In the genomic region with DNA sequence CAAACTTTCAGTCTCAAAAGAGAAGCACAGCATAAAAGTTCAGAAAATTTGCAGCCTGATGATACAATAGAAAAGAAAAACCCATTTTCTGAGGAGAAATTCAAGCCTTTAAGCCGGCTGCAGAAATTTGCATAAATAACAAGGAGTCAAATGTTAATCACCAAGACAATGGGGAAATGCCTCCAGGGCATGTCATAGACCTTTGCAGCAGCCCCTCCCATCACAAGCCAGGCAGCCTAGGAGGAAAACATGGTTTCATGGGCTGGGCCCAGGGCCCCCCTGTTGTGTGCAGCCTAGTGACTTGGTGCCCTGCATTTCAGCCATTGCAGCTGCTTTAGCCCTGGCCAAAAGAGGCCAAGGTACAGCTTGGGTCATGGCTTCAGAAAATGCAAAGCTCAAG, we compare ENCODE assay signal across 17 cellular contexts. TPM values are rescaled to one million over a fixed set of nuclear protein-coding genes. Genes with fewer than 3 reads are reported as not detected.
DNase-seq lines count a peak whose midpoint lies in the region; ATAC-seq and TF ChIP-seq lines count a peak whose summit lies in the region.
"Had no signal": no experiment of that assay in that cellular context is flagged by ENCODE, and none has a peak within 500 bp of the region (broad histone marks: within the 10 kb centered on the region; RNA-seq: fewer than 3 reads in every experiment).

No MANE protein-coding gene starts in this region.

- no peak overlapping the region for H2AFZ ChIP-seq in GM23338

- no peak; the same call in 2 of the 3 replicates for ATAC-seq in GM23338
- peak; percentile 71 for ATAC-seq in WTC11
- no peak for ATAC-seq in HG02973 (IDR thresholded peaks at IDR 0.05; ENCODE audit: unreplicated experiment)
- no peak for ATAC-seq in GM21825 (IDR thresholded peaks at IDR 0.05; ENCODE audit: unreplicated experiment)
- ATAC-seq: CD8-positive, alpha-beta T cell had no signal

- CTCF ChIA-PET in WTC11 (lab: Charles Lee): interaction anchor here (1.2 kb wide), 1 partner anchor 32 kb away, joined by 3 read pairs; no protein-coding TSS in a partner anchor

- H3K4me1 Mint-ChIP-seq in GM23338 (peaks cover 13% of the 10 kb centered on the region; the same call in 2 of the 3 replicates), WTC11 (peaks cover 21% of the 10 kb centered on the region)
- H3K4me1 Mint-ChIP-seq: B cell had no signal

- H3K4me3 Mint-ChIP-seq in GM23338: no peak overlapping the region
- no peak overlapping the region for H3K4me3 Mint-ChIP-seq in WTC11
- H3K4me3 Mint-ChIP-seq: B cell; CD8-positive, alpha-beta T cell had no signal

- peaks cover 26% of the 10 kb centered on the region; the same call in 2 of the 3 replicates for H3K36me3 Mint-ChIP-seq in GM23338 (ENCODE audit: low read depth)
- peaks cover 32% of the 10 kb centered on the region for H3K36me3 Mint-ChIP-seq in WTC11
- H3K36me3 Mint-ChIP-seq: CD8-positive, alpha-beta T cell had no signal

- no peaks in the 10 kb centered on the region for H3K27me3 ChIP-seq in GM23338 (ENCODE audit: insufficient read depth)
- no peaks in the 10 kb centered on the region for H3K27me3 ChIP-seq in HUES48 (ENCODE audit: control insufficient read depth, insufficient read depth, low read length)
- H3K27me3 ChIP-seq: BLaER1 treated with 17β-estradiol and CSF1 and Interleukin-3, amounts not matched to agents 10 nM and 100 nM had no signal

- H3K4me2 ChIP-seq in GM23338: no peak overlapping the region
- H3K4me2 ChIP-seq: BLaER1 treated with 17β-estradiol and CSF1 and Interleukin-3, amounts not matched to agents 10 nM and 100 nM had no signal

- peaks cover 5% of the 10 kb centered on the region; the same call in 1 of the 2 replicates for H3K36me3 ChIP-seq in GM23338 (ENCODE audit: insufficient read depth)
- H3K36me3 ChIP-seq in HUES48 (ENCODE audit: control insufficient read depth, insufficient read depth, low read length): no peaks in the 10 kb centered on the region
- H3K36me3 ChIP-seq: BLaER1 treated with 17β-estradiol and CSF1 and Interleukin-3, amounts not matched to agents 10 nM and 100 nM had no signal

- H3K4me1 ChIP-seq in GM23338 (ENCODE audit: insufficient read depth): peaks cover 4% of the 10 kb centered on the region
- H3K4me1 ChIP-seq in HUES48 (ENCODE audit: control insufficient read depth, insufficient read depth, low read length): peaks cover 10% of the 10 kb centered on the region
- H3K4me1 ChIP-seq: BLaER1 treated with 17β-estradiol and CSF1 and Interleukin-3, amounts not matched to agents 10 nM and 100 nM had no signal

- no peaks in the 10 kb centered on the region for H3K79me2 ChIP-seq in GM23338 (replicated peaks; ENCODE audit: insufficient read depth)

- no peaks in the 10 kb centered on the region for H3K9me2 ChIP-seq in GM23338 (ENCODE audit: insufficient read depth)

- H4K20me1 ChIP-seq in GM23338 (replicated peaks; ENCODE audit: insufficient read depth): no peaks in the 10 kb centered on the region
- H4K20me1 ChIP-seq: BLaER1 treated with 17β-estradiol and CSF1 and Interleukin-3, amounts not matched to agents 10 nM and 100 nM had no signal

- TF ChIP-seq CTCF in GM23338 (conservative IDR thresholded peaks at IDR 0.05; ENCODE audit: low read depth in 2 of 2) (no peak), WTC11 (IDR thresholded peaks at IDR 0.05) (no peak)

- H3K27me3 Mint-ChIP-seq in GM23338 (ENCODE audit: insufficient read depth, low read depth, poor library complexity) (no peaks in the 10 kb centered on the region), WTC11 (ENCODE audit: low read depth) (peaks cover 3% of the 10 kb centered on the region; the same call in 1 of the 2 replicates)

- POLR2A ChIA-PET in WTC11 (lab: Charles Lee): no interaction called here

- DNase-seq in GM23338 (ENCODE audit: low spot score): peak; percentile 66
- DNase-seq in WTC11 (ENCODE audit: low spot score): peak; percentile 26
- DNase-seq in iPS DF 19.7 (ENCODE audit: low read depth, low spot score): peak; percentile 28
- no peak for DNase-seq in pons (ENCODE audit: low spot score)
- DNase-seq in activated CD4-positive, CD25-positive, alpha-beta regulatory T cell (lab: John Stamatoyannopoulos, UW): no peak
- DNase-seq: Calu3; CD8-positive, alpha-beta T cell; DND-41; EL; GOT3; HCEC 1CT; KG1 had no signal

- no peaks in the 10 kb centered on the region for H3F3A ChIP-seq in GM23338 (replicated peaks; ENCODE audit: low read depth)

- H3K27ac Mint-ChIP-seq in GM23338 (peak overlapping the region; percentile 44; the same call in 1 of the 2 replicates), WTC11 (peak overlapping the region; percentile 30; the same call in 1 of the 2 replicates)
- H3K27ac Mint-ChIP-seq: B cell; CD8-positive, alpha-beta T cell had no signal

- H3K9ac ChIP-seq in HUES48 (ENCODE audit: low read depth, low read length): no peak overlapping the region
- H3K9ac ChIP-seq: BLaER1 treated with 17β-estradiol and CSF1 and Interleukin-3, amounts not matched to agents 10 nM and 100 nM had no signal

- no peak overlapping the region for H3K4me3 ChIP-seq in GM23338
- no peak overlapping the region for H3K4me3 ChIP-seq in HUES48 (ENCODE audit: low read depth, low read length)
- H3K4me3 ChIP-seq: BLaER1 treated with 17β-estradiol and CSF1 and Interleukin-3, amounts not matched to agents 10 nM and 100 nM had no signal

- H3K27ac ChIP-seq in GM23338 (ENCODE audit: low read depth): peak overlapping the region; percentile 77; the same call in 1 of the 2 replicates
- H3K27ac ChIP-seq in HUES48 (ENCODE audit: low read depth, low read length): peak overlapping the region; percentile 65
- H3K27ac ChIP-seq: BLaER1 treated with 17β-estradiol and CSF1 and Interleukin-3, amounts not matched to agents 10 nM and 100 nM had no signal

- H3K9me3 Mint-ChIP-seq in GM23338 (peaks cover 26% of the 10 kb centered on the region), WTC11 (peaks cover 32% of the 10 kb centered on the region)
- H3K9me3 Mint-ChIP-seq: CD8-positive, alpha-beta T cell had no signal

- H3K9me3 ChIP-seq in HUES48 (ENCODE audit: control insufficient read depth, insufficient read depth, low read length): peaks cover 19% of the 10 kb centered on the region

TF ChIP-seq in GM23338, 12 proteins besides CTCF, POLR2A, EP300 and RAD21 (continues in another document):
- TF ChIP-seq, protein P1, sequence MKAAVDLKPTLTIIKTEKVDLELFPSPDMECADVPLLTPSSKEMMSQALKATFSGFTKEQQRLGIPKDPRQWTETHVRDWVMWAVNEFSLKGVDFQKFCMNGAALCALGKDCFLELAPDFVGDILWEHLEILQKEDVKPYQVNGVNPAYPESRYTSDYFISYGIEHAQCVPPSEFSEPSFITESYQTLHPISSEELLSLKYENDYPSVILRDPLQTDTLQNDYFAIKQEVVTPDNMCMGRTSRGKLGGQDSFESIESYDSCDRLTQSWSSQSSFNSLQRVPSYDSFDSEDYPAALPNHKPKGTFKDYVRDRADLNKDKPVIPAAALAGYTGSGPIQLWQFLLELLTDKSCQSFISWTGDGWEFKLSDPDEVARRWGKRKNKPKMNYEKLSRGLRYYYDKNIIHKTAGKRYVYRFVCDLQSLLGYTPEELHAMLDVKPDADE (IDR thresholded peaks at IDR 0.05): no peak

TF ChIP-seq in WTC11, 78 proteins besides CTCF, POLR2A, EP300 and RAD21:
- TF ChIP-seq, protein P2, sequence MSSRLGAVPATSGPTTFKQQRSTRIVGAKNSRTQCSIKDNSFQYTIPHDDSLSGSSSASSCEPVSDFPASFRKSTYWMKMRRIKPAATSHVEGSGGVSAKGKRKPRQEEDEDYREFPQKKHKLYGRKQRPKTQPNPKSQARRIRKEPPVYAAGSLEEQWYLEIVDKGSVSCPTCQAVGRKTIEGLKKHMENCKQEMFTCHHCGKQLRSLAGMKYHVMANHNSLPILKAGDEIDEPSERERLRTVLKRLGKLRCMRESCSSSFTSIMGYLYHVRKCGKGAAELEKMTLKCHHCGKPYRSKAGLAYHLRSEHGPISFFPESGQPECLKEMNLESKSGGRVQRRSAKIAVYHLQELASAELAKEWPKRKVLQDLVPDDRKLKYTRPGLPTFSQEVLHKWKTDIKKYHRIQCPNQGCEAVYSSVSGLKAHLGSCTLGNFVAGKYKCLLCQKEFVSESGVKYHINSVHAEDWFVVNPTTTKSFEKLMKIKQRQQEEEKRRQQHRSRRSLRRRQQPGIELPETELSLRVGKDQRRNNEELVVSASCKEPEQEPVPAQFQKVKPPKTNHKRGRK (CRISPR knock-in tag; IDR thresholded peaks at IDR 0.05; ENCODE audit: borderline replicate concordance): no peak
- TF ChIP-seq NFE2L1 (CRISPR knock-in tag; IDR thresholded peaks at IDR 0.05): no peak
- TF ChIP-seq, protein P3, sequence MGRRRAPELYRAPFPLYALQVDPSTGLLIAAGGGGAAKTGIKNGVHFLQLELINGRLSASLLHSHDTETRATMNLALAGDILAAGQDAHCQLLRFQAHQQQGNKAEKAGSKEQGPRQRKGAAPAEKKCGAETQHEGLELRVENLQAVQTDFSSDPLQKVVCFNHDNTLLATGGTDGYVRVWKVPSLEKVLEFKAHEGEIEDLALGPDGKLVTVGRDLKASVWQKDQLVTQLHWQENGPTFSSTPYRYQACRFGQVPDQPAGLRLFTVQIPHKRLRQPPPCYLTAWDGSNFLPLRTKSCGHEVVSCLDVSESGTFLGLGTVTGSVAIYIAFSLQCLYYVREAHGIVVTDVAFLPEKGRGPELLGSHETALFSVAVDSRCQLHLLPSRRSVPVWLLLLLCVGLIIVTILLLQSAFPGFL (CRISPR knock-in tag; IDR thresholded peaks at IDR 0.05; ENCODE audit: borderline replicate concordance): no peak
- TF ChIP-seq TEAD4 (CRISPR knock-in tag; IDR thresholded peaks at IDR 0.05): no peak
- TF ChIP-seq ATF1 (CRISPR knock-in tag; IDR thresholded peaks at IDR 0.05): no peak
- TF ChIP-seq, protein P4, sequence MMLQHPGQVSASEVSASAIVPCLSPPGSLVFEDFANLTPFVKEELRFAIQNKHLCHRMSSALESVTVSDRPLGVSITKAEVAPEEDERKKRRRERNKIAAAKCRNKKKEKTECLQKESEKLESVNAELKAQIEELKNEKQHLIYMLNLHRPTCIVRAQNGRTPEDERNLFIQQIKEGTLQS (CRISPR knock-in tag; conservative IDR thresholded peaks at IDR 0.05): no peak

RNA-seq across cellular contexts. Expression of a gene that starts 54.1 kb away (rescaled TPM):
- total RNA-seq in GM23338 (2014; rRNA removed; shearing (Covaris generic)): 0.07 TPM in 1 of 2 replicates, not detected in the other
- 0.15 TPM in 1 of 2 replicates, not detected in the other for polyA plus RNA-seq in GM23338 (2016; fragmentation: Nextera tagmentation; extraction: Ambion mirVana)
- total RNA-seq in WTC11 (2021): 0.14 to 0.28 TPM (median 0.27 TPM) in 3 replicates
- total RNA-seq: B cell; Calu3; CD8-positive, alpha-beta T cell had no signal

Comparison
In these comparisons a context has a peak if more than half of its experiments do, and no peak if none do; other contexts are left out.
1. DNase-seq: peak in GM23338 (single experiment), WTC11 (single experiment) and iPS DF 19.7 (single experiment); none in pons (single experiment) and activated CD4-positive, CD25-positive, alpha-beta regulatory T cell (0 of 4).